ENCODE assay signal across 1 cellular context in genomic region chr3:181940703-181941102, GRCh38.
TF ChIP-seq lines count a peak whose summit lies in the region.

No MANE protein-coding gene starts in this region.

TF ChIP-seq in GM23338, 12 proteins besides CTCF, POLR2A, EP300 and RAD21 (continued from another document):
- TF ChIP-seq ZNF114 (CRISPR knock-in tag; IDR thresholded peaks at IDR 0.05) (no peak), STAT1 (IDR thresholded peaks at IDR 0.05; ENCODE audit: unreplicated experiment) (no peak), NANOG (IDR thresholded peaks at IDR 0.05; ENCODE audit: borderline replicate concordance) (0 out of 2 replicates have a peak, but pooled peaks have one; percentile 62)
